Comparison of ENCODE assay signal across 1 cellular context in the genomic region with DNA sequence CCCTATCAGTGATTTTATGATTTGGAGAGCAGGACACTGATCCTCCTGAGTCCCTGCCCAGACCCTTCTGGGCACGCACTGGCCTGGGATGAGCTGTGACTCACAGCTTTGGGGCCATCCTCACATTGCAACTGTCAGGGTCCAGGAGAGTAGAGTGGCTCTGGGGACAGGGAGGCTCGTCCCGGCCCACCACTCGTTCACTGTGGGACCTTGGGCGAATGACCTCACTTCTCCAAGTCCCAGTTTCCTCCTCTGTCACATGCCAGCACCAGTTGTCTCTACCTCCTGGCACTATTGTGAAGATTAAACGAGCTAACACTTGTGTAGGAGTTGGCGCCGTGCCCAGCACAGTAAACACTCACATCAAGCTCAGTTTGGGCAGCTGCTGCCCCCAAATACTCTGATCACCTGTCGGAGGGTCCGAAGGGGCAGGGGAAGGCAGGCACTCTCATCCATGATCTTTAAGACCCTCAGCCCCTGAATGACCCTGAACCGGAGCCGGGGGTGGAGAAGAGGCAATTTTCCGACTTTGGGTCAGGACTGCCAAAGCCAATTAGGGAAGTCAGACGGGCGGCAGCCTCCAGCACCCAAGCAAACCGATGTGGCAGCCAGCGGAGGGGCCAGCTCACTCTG.
TF ChIP-seq lines count a peak whose summit lies in the region.

No MANE protein-coding gene starts in this region.

TF ChIP-seq in SK-N-SH treated with all-trans-retinoic acid at 6 μM for 48 hours, 23 proteins besides CTCF, POLR2A, EP300 and RAD21 (continued from another document):
- TF ChIP-seq ZFP3 (CRISPR knock-in tag; IDR thresholded peaks at IDR 0.05): no peak
- TF ChIP-seq, protein P1, sequence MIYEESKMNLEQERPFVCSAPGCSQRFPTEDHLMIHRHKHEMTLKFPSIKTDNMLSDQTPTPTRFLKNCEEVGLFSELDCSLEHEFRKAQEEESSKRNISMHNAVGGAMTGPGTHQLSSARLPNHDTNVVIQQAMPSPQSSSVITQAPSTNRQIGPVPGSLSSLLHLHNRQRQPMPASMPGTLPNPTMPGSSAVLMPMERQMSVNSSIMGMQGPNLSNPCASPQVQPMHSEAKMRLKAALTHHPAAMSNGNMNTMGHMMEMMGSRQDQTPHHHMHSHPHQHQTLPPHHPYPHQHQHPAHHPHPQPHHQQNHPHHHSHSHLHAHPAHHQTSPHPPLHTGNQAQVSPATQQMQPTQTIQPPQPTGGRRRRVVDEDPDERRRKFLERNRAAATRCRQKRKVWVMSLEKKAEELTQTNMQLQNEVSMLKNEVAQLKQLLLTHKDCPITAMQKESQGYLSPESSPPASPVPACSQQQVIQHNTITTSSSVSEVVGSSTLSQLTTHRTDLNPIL (CRISPR knock-in tag; IDR thresholded peaks at IDR 0.05; ENCODE audit: low read depth): no peak
- no peak for TF ChIP-seq SNAI2 (CRISPR knock-in tag; IDR thresholded peaks at IDR 0.05)
- no peak for TF ChIP-seq ZFP30 (CRISPR knock-in tag; IDR thresholded peaks at IDR 0.05)
- no peak for TF ChIP-seq TOX (CRISPR knock-in tag; IDR thresholded peaks at IDR 0.05; ENCODE audit: borderline replicate concordance)
- no peak for TF ChIP-seq ARNTL (CRISPR knock-in tag; IDR thresholded peaks at IDR 0.05; ENCODE audit: borderline replicate concordance, low read depth)
